In genomic region chr7:16754869-16755317, GRCh38 we compare ENCODE assay signal across 9 cellular contexts. TPM values are rescaled to one million over a fixed set of nuclear protein-coding genes. Genes with fewer than 3 reads are reported as not detected.
DNase-seq lines count a peak whose midpoint lies in the region; ATAC-seq and TF ChIP-seq lines count a peak whose summit lies in the region.
"Had no signal": no experiment of that assay in that cellular context is flagged by ENCODE, and none has a peak within 500 bp of the region (broad histone marks: within the 10 kb centered on the region; RNA-seq: fewer than 3 reads in every experiment).

No MANE protein-coding gene starts in this region.

- no peaks in the 10 kb centered on the region for H3K27me3 ChIP-seq in osteoblast (ENCODE audit: insufficient read depth, low read length)

- H3K27me3 Mint-ChIP-seq in effector memory CD8-positive, alpha-beta T cell = peaks cover 23 to 42% of the 10 kb centered on the region in 2 donors

- DNase-seq in NCI-H82 (lab: John Stamatoyannopoulos, UW) (peak; percentile 69), osteoblast (ENCODE audit: insufficient read length, low spot score, missing footprints) (no peak), AG08395 (ENCODE audit: low spot score) (no peak), HuH-7.5 (ENCODE audit: low spot score) (no peak)
- no peak for DNase-seq in effector memory CD8-positive, alpha-beta T cell

- no peak overlapping the region for H3K27ac ChIP-seq in osteoblast (ENCODE audit: low read depth, low read length)

- no peaks in the 10 kb centered on the region for H3K9me3 ChIP-seq in ES-I3 (ENCODE audit: control insufficient read depth, insufficient read depth, low read length)
- H3K9me3 ChIP-seq in osteoblast (ENCODE audit: low read depth, low read length) = no peaks in the 10 kb centered on the region

- no peaks in the 10 kb centered on the region for H4K20me1 ChIP-seq in osteoblast (ENCODE audit: insufficient read depth, low read length)

- H3K36me3 ChIP-seq in ES-I3 (ENCODE audit: insufficient read depth, low read length) = no peaks in the 10 kb centered on the region
- no peaks in the 10 kb centered on the region for H3K36me3 ChIP-seq in osteoblast (ENCODE audit: insufficient read depth, low read length)

- peak overlapping the region; percentile 85 for H3K4me3 ChIP-seq in osteoblast (ENCODE audit: insufficient read depth, low read length)

- H3K4me3 Mint-ChIP-seq in effector memory CD8-positive, alpha-beta T cell = peak overlapping the region; percentile 75 to 84

- no peak for ATAC-seq in effector memory CD8-positive, alpha-beta T cell (replicated peaks)
- ATAC-seq in HG03097 (IDR thresholded peaks at IDR 0.05; ENCODE audit: low FRiP score, unreplicated experiment) (no peak), HG02678 (IDR thresholded peaks at IDR 0.05; ENCODE audit: unreplicated experiment) (no peak)

- H3K9ac ChIP-seq in ES-I3 (ENCODE audit: low read depth, low read length) = peak overlapping the region; percentile 83

- H3K4me1 ChIP-seq in ES-I3 (ENCODE audit: insufficient read depth, low read length) (peaks cover 6% of the 10 kb centered on the region), osteoblast (ENCODE audit: insufficient read depth, low read length) (peaks cover 12% of the 10 kb centered on the region)

- no peaks in the 10 kb centered on the region for H3K36me3 Mint-ChIP-seq in effector memory CD8-positive, alpha-beta T cell (ENCODE audit: insufficient read depth)

- H3K4me1 Mint-ChIP-seq in effector memory CD8-positive, alpha-beta T cell (ENCODE audit: low read depth in 2 of 2) = peaks cover 6 to 8% of the 10 kb centered on the region in 2 donors

- H2AFZ ChIP-seq in osteoblast (ENCODE audit: low read length) = peak overlapping the region; percentile 91

- no peaks in the 10 kb centered on the region for H3K9me3 Mint-ChIP-seq in effector memory CD8-positive, alpha-beta T cell

- H3K4me2 ChIP-seq in osteoblast (ENCODE audit: insufficient read depth, low read length) = peak overlapping the region; percentile 95

- no peak for TF ChIP-seq CTCF in osteoblast (IDR thresholded peaks at IDR 0.05; ENCODE audit: extremely low read depth, low read depth, low read length)

- no peaks in the 10 kb centered on the region for H3K79me2 ChIP-seq in osteoblast (ENCODE audit: insufficient read depth, low read length)

- H3K27ac Mint-ChIP-seq in effector memory CD8-positive, alpha-beta T cell = no peak overlapping the region

RNA-seq across cellular contexts. Expression of gene TSPAN13, which starts 1.3 kb away (rescaled TPM):
- 1.8 TPM in 2 replicates for total RNA-seq in osteoblast

RNA-seq across cellular contexts. Expression of gene AGR2, which starts 49.9 kb away (rescaled TPM):
- total RNA-seq in osteoblast = not detected in 2 replicates
- total RNA-seq: lung microvascular endothelial cell had no signal
